25 cellular contexts compared by ENCODE assay signal in the genomic region with DNA sequence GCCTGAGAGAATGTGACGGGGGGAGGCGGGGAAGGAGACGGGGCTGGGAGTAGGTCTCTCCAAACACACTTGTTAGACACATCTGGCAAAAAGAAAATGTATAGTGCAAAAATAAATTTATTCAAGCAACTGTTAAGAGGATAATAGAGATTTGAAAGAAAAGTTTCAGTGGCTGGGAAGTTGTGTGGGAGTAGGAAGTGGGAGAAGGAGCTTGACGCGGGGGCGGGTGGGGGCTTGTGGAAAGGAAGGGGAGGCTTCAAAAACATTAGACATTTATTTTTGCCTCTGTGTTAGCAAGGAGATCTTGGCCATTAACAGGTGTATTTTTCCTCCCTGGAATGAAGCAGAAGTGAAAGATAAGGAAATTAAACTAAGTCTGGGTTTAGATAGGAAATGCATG.
"Had no signal": no experiment of that assay in that cellular context is flagged by ENCODE, and none has a peak within 500 bp of the region (broad histone marks: within the 10 kb centered on the region; RNA-seq: fewer than 3 reads in every experiment).

No MANE protein-coding gene starts in this region.

- H3K4me1 ChIP-seq: breast epithelium, parathyroid adenoma, psoas muscle had no signal

- H3K4me3 ChIP-seq: breast epithelium, gastroesophageal sphincter, heart left ventricle, lung, psoas muscle, testis, transverse colon had no signal

- H2AFZ ChIP-seq: parathyroid adenoma had no signal

- H3K27ac ChIP-seq: breast epithelium, psoas muscle, testis, transverse colon had no signal

- H3K79me2 ChIP-seq: parathyroid adenoma had no signal

- H3K4me3 Mint-ChIP-seq: central memory CD8-positive, alpha-beta T cell had no signal

- H3K27ac Mint-ChIP-seq: T-helper 2 cell treated with Interferon-gamma antibody and Interleukin-4, amounts not matched to agents 5 μg/mL and 100 μg/mL, for 36 hours had no signal

- H3K9me3 ChIP-seq: breast epithelium, gastroesophageal sphincter, heart left ventricle, psoas muscle, testis, transverse colon had no signal

- ATAC-seq: gastroesophageal sphincter; left lobe of liver; psoas muscle; SK-N-SH treated with all-trans-retinoic acid at 6 μM for 48 hours; stimulated activated naive B cell treated with anti-CD40 and anti-IgM and Interleukin-4, amounts not matched to agents 10 μg/mL and 1 μg/mL and 100 μg/mL, for 72 hours had no signal

- FAIRE-seq: colon had no signal

- H3K36me3 ChIP-seq: breast epithelium, transverse colon had no signal

- H3K9me3 Mint-ChIP-seq: activated naive CD4-positive, alpha-beta T cell treated with anti-CD3 and anti-CD28 coated beads, Interleukin-2, amount 10 ng/mL, durations not matched to agents 7 days and 5 days; activated T-helper 1 cell treated with anti-CD3 and anti-CD28 coated beads, Interleukin-12 subunit alpha, Interleukin-12 subunit beta, Interleukin-2, Interleukin-4 antibody, amounts not matched to agents 30 ng/mL and 10 ng/mL and 1 ng/mL, durations not matched to agents 14 hours and 24 hours and 36 hours; central memory CD8-positive, alpha-beta T cell; stimulated activated naive B cell treated with anti-CD40 and anti-IgM and Interleukin-4, amounts not matched to agents 10 μg/mL and 1 μg/mL and 100 μg/mL, for 72 hours; T-helper 2 cell treated with Interferon-gamma antibody and Interleukin-4, amounts not matched to agents 5 μg/mL and 100 μg/mL, for 36 hours had no signal

- H3K27me3 Mint-ChIP-seq: activated naive CD4-positive, alpha-beta T cell treated with anti-CD3 and anti-CD28 coated beads, Interleukin-2, amount 10 ng/mL, durations not matched to agents 7 days and 5 days; stimulated activated naive B cell treated with anti-CD40 and anti-IgM and Interleukin-4, amounts not matched to agents 10 μg/mL and 1 μg/mL and 100 μg/mL, for 72 hours had no signal

- H3K27me3 ChIP-seq: breast epithelium, gastroesophageal sphincter, heart left ventricle, testis, transverse colon had no signal

- H3K9ac ChIP-seq: parathyroid adenoma had no signal

- DNase-seq: activated CD4-positive, alpha-beta T cell treated with anti-CD3 and anti-CD28 coated beads for 4 hours; activated CD4-positive, alpha-beta T cell treated with anti-CD3 and anti-CD28 coated beads, Interleukin-2, amount 50 U/mL, for 4 hours; activated effector memory CD4-positive, alpha-beta T cell treated with anti-CD3 and anti-CD28 coated beads, Interleukin-2, amount 50 U/mL, for 16 hours; activated naive CD4-positive, alpha-beta T cell treated with anti-CD3 and anti-CD28 coated beads, Interleukin-2, amount 10 ng/mL, durations not matched to agents 7 days and 5 days; amygdala; dermis blood vessel endothelial cell; effector CD8-positive, alpha-beta T cell; heart left ventricle; nucleus accumbens; psoas muscle; stimulated activated CD4-positive, alpha-beta T cell treated with anti-CD3 and anti-CD28 coated beads, Interleukin-15, amount 100 ng/mL, for 24 hours; stimulated activated CD4-positive, alpha-beta T cell treated with anti-CD3 and anti-CD28 coated beads, Interleukin-2, amount 100 ng/mL, for 24 hours; stimulated activated naive B cell treated with anti-CD40 and anti-IgM and Interleukin-4, amounts not matched to agents 10 μg/mL and 1 μg/mL and 100 μg/mL, for 72 hours; testis; transverse colon had no signal
